ENCODE assay signal across 14 cellular contexts in genomic region chr4:27886075-27886474, GRCh38.
A peak's percentile ranks its signal among the peaks of the same experiment; 100 is the strongest.
DNase-seq lines count a peak whose midpoint lies in the region; ATAC-seq and TF ChIP-seq lines count a peak whose summit lies in the region.
"Had no signal": no experiment of that assay in that cellular context is flagged by ENCODE, and none has a peak within 500 bp of the region (broad histone marks: within the 10 kb centered on the region; RNA-seq: fewer than 3 reads in every experiment).

No MANE protein-coding gene starts in this region.

- ATAC-seq in RWPE2 (ENCODE audit: low read depth) = peak; percentile 69
- ATAC-seq in GM18861 (IDR thresholded peaks at IDR 0.05; ENCODE audit: unreplicated experiment) = no peak
- ATAC-seq: HCT116 had no signal

- H3K36me3 ChIP-seq in ACC112 (ENCODE audit: insufficient read depth, low read length) = no peaks in the 10 kb centered on the region
- H3K36me3 ChIP-seq in RWPE2 (ENCODE audit: low read depth) = no peaks in the 10 kb centered on the region

- H3K79me2 ChIP-seq in ACC112 (ENCODE audit: control insufficient read depth, insufficient read depth, low read length, unreplicated experiment) = no peaks in the 10 kb centered on the region

- DNase-seq in HCEC 1CT (peak; percentile 1), RWPE2 (ENCODE audit: low spot score) (no peak), fibroblast of mammary gland (ENCODE audit: low read depth) (peak; percentile 11), lower leg skin (ENCODE audit: low spot score in 2 of 2) (no peak), foreskin melanocyte (no peak), GDM1 (lab: John Stamatoyannopoulos, UW) (no peak)
- DNase-seq: C1 segment of cervical spinal cord; Calu3; CD4-positive, alpha-beta T cell; DMS 273 treated with DMSO at 0.1 percent for 48 hours; IMR-90 had no signal

- H3K27ac ChIP-seq in ACC112 (ENCODE audit: low read depth, low read length) (no peak overlapping the region), RWPE2 (ENCODE audit: poor library complexity, severe bottlenecking) (no peak overlapping the region)

- WGBS in lower leg skin, 2 donors = 75 to 81% methylated on average over 2 of the region's 2 CpGs

- no peak overlapping the region for H2AFZ ChIP-seq in ACC112 (ENCODE audit: low read length, unreplicated experiment)

- H3K27me3 ChIP-seq in ACC112 (ENCODE audit: insufficient read depth, low read length) (no peaks in the 10 kb centered on the region), RWPE2 (ENCODE audit: insufficient read depth, poor library complexity, severe bottlenecking) (no peaks in the 10 kb centered on the region)

- intact Hi-C loops in lower leg skin (cut with DNase I; ENCODE audit: low total_unique reads) = no loop called here

- H3K4me3 ChIP-seq in ACC112 (ENCODE audit: low read depth, low read length) = peak overlapping the region; percentile 5; the same call in 1 of the 2 replicates
- H3K4me3 ChIP-seq in RWPE2 (ENCODE audit: severe bottlenecking) = no peak overlapping the region
- no peak overlapping the region for H3K4me3 ChIP-seq in fibroblast of mammary gland (ENCODE audit: control insufficient read depth, low read depth, low read length)
- no peak overlapping the region for H3K4me3 ChIP-seq in lower leg skin (ENCODE audit: low read depth, poor library complexity, severe bottlenecking)

- H3K9me3 ChIP-seq in RWPE2 (ENCODE audit: severe bottlenecking) = no peaks in the 10 kb centered on the region

- TF ChIP-seq CTCF in RWPE2 (IDR thresholded peaks at IDR 0.05; ENCODE audit: poor library complexity, severe bottlenecking) (no peak), fibroblast of mammary gland (conservative IDR thresholded peaks at IDR 0.05; ENCODE audit: control insufficient read depth, insufficient read depth, low read depth, low read length) (no peak), lower leg skin (IDR thresholded peaks at IDR 0.05) (no peak)

- TF ChIP-seq POLR2A in lower leg skin (IDR thresholded peaks at IDR 0.05) = no peak

- H3K4me1 ChIP-seq in ACC112 (ENCODE audit: control insufficient read depth, insufficient read depth, low read length, unreplicated experiment) (no peaks in the 10 kb centered on the region), RWPE2 (ENCODE audit: insufficient read depth, poor library complexity, severe bottlenecking) (no peaks in the 10 kb centered on the region)

Comparison
In these comparisons a context has a peak if more than half of its experiments do, and no peak if none do; other contexts are left out.
1. DNase-seq: peak in HCEC 1CT (single experiment) and fibroblast of mammary gland (single experiment); none in RWPE2 (single experiment), lower leg skin (0 of 2), foreskin melanocyte (single experiment) and GDM1 (single experiment).